ENCODE assay signal across 11 cellular contexts in the genomic region with DNA sequence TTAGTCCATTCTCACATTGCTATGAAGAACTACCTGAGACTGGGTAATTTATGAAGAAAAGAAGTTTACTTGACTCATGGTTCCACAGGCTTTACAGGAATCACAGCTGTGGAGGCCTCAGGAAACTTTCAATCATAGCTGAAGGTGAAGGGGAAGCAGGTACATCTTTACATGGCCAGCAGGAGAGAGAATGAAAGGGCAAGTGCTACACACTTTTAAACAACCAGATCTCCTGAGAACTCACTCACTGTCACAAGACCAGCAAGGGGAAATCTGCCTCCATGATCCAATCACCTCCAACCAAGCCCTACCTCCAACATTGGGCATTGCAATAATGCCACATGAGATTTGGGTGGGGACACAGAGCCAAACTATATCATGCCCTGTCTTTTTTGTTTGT. TPM values are rescaled to one million over a fixed set of nuclear protein-coding genes. Genes with fewer than 3 reads are reported as not detected.
"Had no signal": no experiment of that assay in that cellular context is flagged by ENCODE, and none has a peak within 500 bp of the region (broad histone marks: within the 10 kb centered on the region; RNA-seq: fewer than 3 reads in every experiment).

No MANE protein-coding gene starts in this region.

- H3K4me3 ChIP-seq: GM23248, HAP-1 had no signal

- H3K36me3 ChIP-seq: HAP-1 had no signal

- H2AFZ ChIP-seq: GM23248 had no signal

- H3K27ac ChIP-seq: GM23248 had no signal

- H3K4me1 ChIP-seq: HAP-1 had no signal

- H3K9ac ChIP-seq: GM23248 had no signal

- ATAC-seq: HCT116 had no signal

- FAIRE-seq: HTR-8/SVneo had no signal

- DNase-seq: GM23248, GOT3, H7, IMR-90, Kasumi-1, KG1 had no signal

RNA-seq across cellular contexts. Expression of a gene that starts 3.5 kb away (rescaled TPM):
- total RNA-seq: GM23248, H4, H7, HT-29, IMR-90 had no signal
- polyA plus RNA-seq: GM23248, IMR-90 had no signal

RNA-seq across cellular contexts. Expression of a gene that starts 6.2 kb away (rescaled TPM):
- total RNA-seq: GM23248, H4, H7, HT-29, IMR-90 had no signal
- polyA plus RNA-seq: GM23248, IMR-90 had no signal

RNA-seq across cellular contexts. Expression of a gene that starts 9.1 kb away (rescaled TPM):
- total RNA-seq: GM23248, H4, HT-29, IMR-90 had no signal
- polyA plus RNA-seq: GM23248, IMR-90 had no signal

RNA-seq across cellular contexts. Expression of a gene that starts 12.5 kb away (rescaled TPM):
- total RNA-seq: GM23248, H4, H7, HT-29, IMR-90 had no signal
- polyA plus RNA-seq: GM23248, IMR-90 had no signal
